ENCODE assay signal across 1 cellular context in the genomic region with DNA sequence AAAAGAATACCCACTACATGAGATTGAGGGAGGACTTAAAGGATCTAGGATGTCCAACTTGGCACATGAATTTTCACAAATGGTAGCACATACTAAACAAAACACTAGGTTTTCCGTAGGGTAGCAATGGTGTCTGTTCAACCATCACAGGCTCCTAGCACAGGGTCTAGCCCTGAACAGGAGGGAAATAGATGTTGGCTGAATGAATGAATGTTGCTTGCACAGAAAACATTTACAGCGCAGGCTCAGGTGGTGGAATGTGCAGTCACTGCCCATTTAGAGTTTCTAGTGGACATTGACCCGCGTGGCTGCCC.
TF ChIP-seq lines count a peak whose summit lies in the region.

No MANE protein-coding gene starts in this region.

TF ChIP-seq in K562, 482 proteins besides CTCF, POLR2A, EP300 and RAD21 (continued from another document):
- TF ChIP-seq, protein P1, sequence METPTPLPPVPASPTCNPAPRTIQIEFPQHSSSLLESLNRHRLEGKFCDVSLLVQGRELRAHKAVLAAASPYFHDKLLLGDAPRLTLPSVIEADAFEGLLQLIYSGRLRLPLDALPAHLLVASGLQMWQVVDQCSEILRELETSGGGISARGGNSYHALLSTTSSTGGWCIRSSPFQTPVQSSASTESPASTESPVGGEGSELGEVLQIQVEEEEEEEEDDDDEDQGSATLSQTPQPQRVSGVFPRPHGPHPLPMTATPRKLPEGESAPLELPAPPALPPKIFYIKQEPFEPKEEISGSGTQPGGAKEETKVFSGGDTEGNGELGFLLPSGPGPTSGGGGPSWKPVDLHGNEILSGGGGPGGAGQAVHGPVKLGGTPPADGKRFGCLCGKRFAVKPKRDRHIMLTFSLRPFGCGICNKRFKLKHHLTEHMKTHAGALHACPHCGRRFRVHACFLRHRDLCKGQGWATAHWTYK (CRISPR knock-in tag; IDR thresholded peaks at IDR 0.05): no peak
- TF ChIP-seq ZNF133 (CRISPR knock-in tag; IDR thresholded peaks at IDR 0.05): no peak
- TF ChIP-seq HNRNPH1 (optimal IDR thresholded peaks at IDR 0.05; ENCODE audit: low read depth, low read length): no peak
- no peak for TF ChIP-seq DACH1 (IDR thresholded peaks at IDR 0.05; ENCODE audit: partially characterized antibody)
- TF ChIP-seq, protein P2, sequence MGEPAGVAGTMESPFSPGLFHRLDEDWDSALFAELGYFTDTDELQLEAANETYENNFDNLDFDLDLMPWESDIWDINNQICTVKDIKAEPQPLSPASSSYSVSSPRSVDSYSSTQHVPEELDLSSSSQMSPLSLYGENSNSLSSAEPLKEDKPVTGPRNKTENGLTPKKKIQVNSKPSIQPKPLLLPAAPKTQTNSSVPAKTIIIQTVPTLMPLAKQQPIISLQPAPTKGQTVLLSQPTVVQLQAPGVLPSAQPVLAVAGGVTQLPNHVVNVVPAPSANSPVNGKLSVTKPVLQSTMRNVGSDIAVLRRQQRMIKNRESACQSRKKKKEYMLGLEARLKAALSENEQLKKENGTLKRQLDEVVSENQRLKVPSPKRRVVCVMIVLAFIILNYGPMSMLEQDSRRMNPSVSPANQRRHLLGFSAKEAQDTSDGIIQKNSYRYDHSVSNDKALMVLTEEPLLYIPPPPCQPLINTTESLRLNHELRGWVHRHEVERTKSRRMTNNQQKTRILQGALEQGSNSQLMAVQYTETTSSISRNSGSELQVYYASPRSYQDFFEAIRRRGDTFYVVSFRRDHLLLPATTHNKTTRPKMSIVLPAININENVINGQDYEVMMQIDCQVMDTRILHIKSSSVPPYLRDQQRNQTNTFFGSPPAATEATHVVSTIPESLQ (CRISPR knock-in tag; IDR thresholded peaks at IDR 0.05): no peak
- TF ChIP-seq ASH1L (IDR thresholded peaks at IDR 0.05; ENCODE audit: borderline replicate concordance, low read depth, partially characterized antibody): no peak
- no peak for TF ChIP-seq RB1 (IDR thresholded peaks at IDR 0.05; ENCODE audit: low read depth)
- TF ChIP-seq, protein P3, sequence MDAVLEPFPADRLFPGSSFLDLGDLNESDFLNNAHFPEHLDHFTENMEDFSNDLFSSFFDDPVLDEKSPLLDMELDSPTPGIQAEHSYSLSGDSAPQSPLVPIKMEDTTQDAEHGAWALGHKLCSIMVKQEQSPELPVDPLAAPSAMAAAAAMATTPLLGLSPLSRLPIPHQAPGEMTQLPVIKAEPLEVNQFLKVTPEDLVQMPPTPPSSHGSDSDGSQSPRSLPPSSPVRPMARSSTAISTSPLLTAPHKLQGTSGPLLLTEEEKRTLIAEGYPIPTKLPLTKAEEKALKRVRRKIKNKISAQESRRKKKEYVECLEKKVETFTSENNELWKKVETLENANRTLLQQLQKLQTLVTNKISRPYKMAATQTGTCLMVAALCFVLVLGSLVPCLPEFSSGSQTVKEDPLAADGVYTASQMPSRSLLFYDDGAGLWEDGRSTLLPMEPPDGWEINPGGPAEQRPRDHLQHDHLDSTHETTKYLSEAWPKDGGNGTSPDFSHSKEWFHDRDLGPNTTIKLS (IDR thresholded peaks at IDR 0.05; ENCODE audit: borderline replicate concordance, low read depth): no peak
